ENCODE assay signal across 22 cellular contexts in genomic region chr10:71032887-71033286, GRCh38.
"Had no signal": no experiment of that assay in that cellular context is flagged by ENCODE, and none has a peak within 500 bp of the region (broad histone marks: within the 10 kb centered on the region; RNA-seq: fewer than 3 reads in every experiment).

No MANE protein-coding gene starts in this region.

- H3K27ac ChIP-seq: left ventricle myocardium inferior, pancreas, prostate gland, sigmoid colon, spleen, tibial nerve, vagina had no signal

- ATAC-seq: natural killer cell; pancreas; right cardiac atrium; stimulated activated effector memory CD8-positive, alpha-beta T cell treated with anti-CD3 and anti-CD28 coated beads, Interleukin-12 subunit alpha, Interleukin-12 subunit beta, amount 100 ng/mL, for 72 hours had no signal

- H3K36me3 Mint-ChIP-seq: mesothelial cell of epicardium; natural killer cell; stimulated activated effector memory CD8-positive, alpha-beta T cell treated with anti-CD3 and anti-CD28 coated beads, Interleukin-12 subunit alpha, Interleukin-12 subunit beta, amount 100 ng/mL, for 72 hours; type B pancreatic cell had no signal

- H3K4me1 ChIP-seq: pancreas, prostate gland, spleen, tibial nerve, vagina had no signal

- H3K4me3 Mint-ChIP-seq: mesothelial cell of epicardium; naive B cell; natural killer cell; stimulated activated effector memory CD8-positive, alpha-beta T cell treated with anti-CD3 and anti-CD28 coated beads, Interleukin-12 subunit alpha, Interleukin-12 subunit beta, amount 100 ng/mL, for 72 hours; stimulated activated naive CD8-positive, alpha-beta T cell treated with anti-CD3 and anti-CD28 coated beads, Interleukin-15, Interleukin-2, amounts not matched to agents 100 ng/mL and 50 ng/mL, for 24 hours; type B pancreatic cell had no signal

- H3K4me3 ChIP-seq: left ventricle myocardium inferior, lung, pancreas, prostate gland, sigmoid colon, spleen, tibial nerve, vagina had no signal

- H3K27me3 ChIP-seq: pancreas, sigmoid colon, tibial nerve, vagina had no signal

- H3K27ac Mint-ChIP-seq: mesothelial cell of epicardium; naive B cell; natural killer cell; stimulated activated effector memory CD8-positive, alpha-beta T cell treated with anti-CD3 and anti-CD28 coated beads, Interleukin-12 subunit alpha, Interleukin-12 subunit beta, amount 100 ng/mL, for 72 hours; stimulated activated naive CD8-positive, alpha-beta T cell treated with anti-CD3 and anti-CD28 coated beads, Interleukin-15, Interleukin-2, amounts not matched to agents 100 ng/mL and 50 ng/mL, for 24 hours; type B pancreatic cell had no signal

- H3K9me3 ChIP-seq: left ventricle myocardium inferior, pancreas, prostate gland, sigmoid colon, spleen, tibial nerve, vagina had no signal

- H3K4me1 Mint-ChIP-seq: naive B cell; natural killer cell; stimulated activated effector memory CD8-positive, alpha-beta T cell treated with anti-CD3 and anti-CD28 coated beads, Interleukin-12 subunit alpha, Interleukin-12 subunit beta, amount 100 ng/mL, for 72 hours had no signal

- DNase-seq: left ventricle myocardium inferior; naive B cell; natural killer cell; nucleus accumbens; pancreas; posterior cingulate gyrus; retina; right cardiac atrium; small intestine; stimulated activated CD4-positive, alpha-beta T cell treated with anti-CD3 and anti-CD28 coated beads, Interleukin-4, amount 100 ng/mL, for 24 hours; stimulated activated naive CD4-positive, alpha-beta T cell; substantia nigra had no signal

- FAIRE-seq: pancreas, small intestine had no signal

- H3K36me3 ChIP-seq: left ventricle myocardium inferior, pancreas, prostate gland, sigmoid colon, spleen, tibial nerve, vagina had no signal

- H3K9me3 Mint-ChIP-seq: mesothelial cell of epicardium; natural killer cell; stimulated activated effector memory CD8-positive, alpha-beta T cell treated with anti-CD3 and anti-CD28 coated beads, Interleukin-12 subunit alpha, Interleukin-12 subunit beta, amount 100 ng/mL, for 72 hours; stimulated activated naive CD8-positive, alpha-beta T cell treated with anti-CD3 and anti-CD28 coated beads, Interleukin-15, Interleukin-2, amounts not matched to agents 100 ng/mL and 50 ng/mL, for 24 hours; type B pancreatic cell had no signal
